20 cellular contexts compared by ENCODE assay signal in genomic region chr12:32726286-32726685, GRCh38. TPM values are rescaled to one million over a fixed set of nuclear protein-coding genes. Genes with fewer than 3 reads are reported as not detected.
DNase-seq lines count a peak whose midpoint lies in the region; ATAC-seq, FAIRE-seq and TF ChIP-seq lines count a peak whose summit lies in the region.
"Had no signal": no experiment of that assay in that cellular context is flagged by ENCODE, and none has a peak within 500 bp of the region (broad histone marks: within the 10 kb centered on the region; RNA-seq: fewer than 3 reads in every experiment).

No MANE protein-coding gene starts in this region.

- H3K79me2 ChIP-seq in keratinocyte (ENCODE audit: control insufficient read depth, insufficient read depth, low read length) = peaks cover 10% of the 10 kb centered on the region

- no peak overlapping the region for H3K4me2 ChIP-seq in keratinocyte (ENCODE audit: control insufficient read depth, extremely low read depth, insufficient read depth, low read depth, low read length)
- H3K4me2 ChIP-seq: BLaER1 had no signal

- H3K27ac ChIP-seq in keratinocyte (ENCODE audit: control insufficient read depth, insufficient read depth, low read length) = no peak overlapping the region
- no peak overlapping the region for H3K27ac ChIP-seq in uterus
- H3K27ac ChIP-seq: BLaER1, HL-60 had no signal

- H3K9me1 ChIP-seq in keratinocyte (ENCODE audit: control insufficient read depth, extremely low read depth, insufficient read depth, low read length) = no peaks in the 10 kb centered on the region

- H3K9ac ChIP-seq in keratinocyte (ENCODE audit: control insufficient read depth, extremely low read depth, insufficient read depth, low read length) = no peak overlapping the region
- H3K9ac ChIP-seq: BLaER1 had no signal

- no peak for TF ChIP-seq POLR2A in uterus (IDR thresholded peaks at IDR 0.05)

- H3K36me3 ChIP-seq in keratinocyte (ENCODE audit: control insufficient read depth in 2 of 2, extremely low read depth in 1 of 2, insufficient read depth in 2 of 2, low read length in 2 of 2) (peaks cover 10 to 25% of the 10 kb centered on the region in 2 experiments), uterus (no peaks in the 10 kb centered on the region)

- no peaks in the 10 kb centered on the region for H4K20me1 ChIP-seq in keratinocyte (ENCODE audit: control insufficient read depth, extremely low read depth, insufficient read depth, low read length)
- H4K20me1 ChIP-seq: BLaER1 had no signal

- H3K4me1 ChIP-seq in keratinocyte (ENCODE audit: control insufficient read depth, extremely low read depth, insufficient read depth, low read length) (peaks cover 3% of the 10 kb centered on the region), uterus (no peaks in the 10 kb centered on the region)
- H3K4me1 ChIP-seq: BLaER1, HAP-1 had no signal

- H3K4me1 Mint-ChIP-seq in activated T-cell treated with anti-CD3 and anti-CD28 coated beads, Interleukin-2, amount 50 U/mL, for 24 hours (ENCODE audit: low read depth) = peaks cover 6% of the 10 kb centered on the region
- H3K4me1 Mint-ChIP-seq in Calu3 (ENCODE audit: low read depth, unreplicated experiment) (no peaks in the 10 kb centered on the region), T-helper 17 cell (peaks cover 8% of the 10 kb centered on the region)

- peaks cover 79% of the 10 kb centered on the region for H3K36me3 Mint-ChIP-seq in activated T-cell treated with anti-CD3 and anti-CD28 coated beads, Interleukin-2, amount 50 U/mL, for 24 hours (ENCODE audit: low read depth)
- H3K36me3 Mint-ChIP-seq in Calu3 (ENCODE audit: insufficient read depth, unreplicated experiment) (peaks cover 24% of the 10 kb centered on the region), T-helper 17 cell (ENCODE audit: low read depth) (peaks cover 7% of the 10 kb centered on the region)

- no peak for DNase-seq in activated T-cell treated with anti-CD3 and anti-CD28 coated beads, Interleukin-2, amount 50 U/mL, for 24 hours
- no peak for DNase-seq in activated T-cell treated with anti-CD3 and anti-CD28 coated beads, Interleukin-2, amount 50 U/mL, for 1 hour
- DNase-seq in Calu3 = no peak
- DNase-seq in T-helper 17 cell = no peak
- no peak for DNase-seq in keratinocyte (ENCODE audit: low read depth, low spot score)
- no peak for DNase-seq in uterus
- no peak for DNase-seq in DMS53 (lab: John Stamatoyannopoulos, UW)
- DNase-seq: 8988T; AML-193; CD8-positive, alpha-beta memory T cell; DMS79 treated with DMSO at 0.1 percent for 48 hours; EL; HFFc6 had no signal

- BruUV-seq in Calu3 (replicated peaks; lab: Mats Ljungman, UMichigan) = no TSS peak

- H3K27me3 Mint-ChIP-seq in activated T-cell treated with anti-CD3 and anti-CD28 coated beads, Interleukin-2, amount 50 U/mL, for 24 hours = no peaks in the 10 kb centered on the region
- H3K27me3 Mint-ChIP-seq in Calu3 (ENCODE audit: unreplicated experiment) (no peaks in the 10 kb centered on the region), T-helper 17 cell (no peaks in the 10 kb centered on the region)
- H3K27me3 Mint-ChIP-seq: CD8-positive, alpha-beta memory T cell had no signal

- H3K27ac Mint-ChIP-seq in activated T-cell treated with anti-CD3 and anti-CD28 coated beads, Interleukin-2, amount 50 U/mL, for 24 hours = peak overlapping the region; percentile 6
- peak overlapping the region; percentile 40 for H3K27ac Mint-ChIP-seq in Calu3 (ENCODE audit: unreplicated experiment)
- H3K27ac Mint-ChIP-seq in T-helper 17 cell = peak overlapping the region; percentile 86
- H3K27ac Mint-ChIP-seq: HFFc6 had no signal

- H2AFZ ChIP-seq in keratinocyte (ENCODE audit: control insufficient read depth, low read length) = no peak overlapping the region

- ATAC-seq in T-helper 17 cell = no peak
- ATAC-seq in HG03354 (IDR thresholded peaks at IDR 0.05; ENCODE audit: poor library complexity, severe bottlenecking, unreplicated experiment) = no peak

- FAIRE-seq in keratinocyte (lab: Jason Lieb, UNC) = peak; percentile 62
- FAIRE-seq: G401.6, GM12892, H1 had no signal

- CTCF ChIA-PET in Calu3 (lab: Charles Lee) = no interaction called here

- H3K4me3 ChIP-seq in keratinocyte (ENCODE audit: control insufficient read depth in 2 of 3, extremely low read depth in 1 of 3, insufficient read depth in 2 of 3, low read depth in 1 of 3, low read length in 3 of 3) (no peak overlapping the region), uterus (no peak overlapping the region)
- H3K4me3 ChIP-seq: BLaER1, HAP-1 had no signal

- intact Hi-C loops in Calu3 (cut with micrococcal nuclease; ENCODE audit: unreplicated experiment) = no loop called here
- intact Hi-C loops in uterus (cut with DNase I; ENCODE audit: low total_unique reads) = no loop called here

- H3K9me3 ChIP-seq in T-helper 17 cell (ENCODE audit: control insufficient read depth, low read length, poor library complexity, severe bottlenecking) = no peaks in the 10 kb centered on the region
- H3K9me3 ChIP-seq in keratinocyte (ENCODE audit: control insufficient read depth, low read depth, low read length) = no peaks in the 10 kb centered on the region
- no peaks in the 10 kb centered on the region for H3K9me3 ChIP-seq in uterus
- H3K9me3 ChIP-seq: BLaER1, HAP-1 had no signal

- H3K27me3 ChIP-seq in keratinocyte (ENCODE audit: control insufficient read depth, extremely low read depth, insufficient read depth, low read length) = no peaks in the 10 kb centered on the region
- H3K27me3 ChIP-seq in uterus = no peaks in the 10 kb centered on the region
- H3K27me3 ChIP-seq: BLaER1 had no signal

- dilution Hi-C loops in keratinocyte (cut with MboI; ENCODE audit: extremely low pct_ligation_motif_present, low sequenced_read_pairs) = no loop called here

- no peak overlapping the region for H3K4me3 Mint-ChIP-seq in activated T-cell treated with anti-CD3 and anti-CD28 coated beads, Interleukin-2, amount 50 U/mL, for 24 hours
- H3K4me3 Mint-ChIP-seq in Calu3 (ENCODE audit: low read depth, unreplicated experiment) (no peak overlapping the region), T-helper 17 cell (no peak overlapping the region)
- H3K4me3 Mint-ChIP-seq: CD8-positive, alpha-beta memory T cell; HFFc6 had no signal

- no peaks in the 10 kb centered on the region for H3K9me3 Mint-ChIP-seq in activated T-cell treated with anti-CD3 and anti-CD28 coated beads, Interleukin-2, amount 50 U/mL, for 24 hours
- H3K9me3 Mint-ChIP-seq in Calu3 (ENCODE audit: low read depth, unreplicated experiment) = no peaks in the 10 kb centered on the region
- H3K9me3 Mint-ChIP-seq: CD8-positive, alpha-beta memory T cell; HFFc6 had no signal

- TF ChIP-seq CTCF in Calu3 (IDR thresholded peaks at IDR 0.05; ENCODE audit: unreplicated experiment) = no peak
- no peak for TF ChIP-seq CTCF in keratinocyte (optimal IDR thresholded peaks at IDR 0.05 in 1 of 3, IDR thresholded peaks at IDR 0.05 in 1 of 3, conservative IDR thresholded peaks at IDR 0.05 in 1 of 3; ENCODE audit: extremely low read depth in 1 of 3, insufficient read depth in 2 of 3, low read length in 3 of 3)
- no peak for TF ChIP-seq CTCF in uterus (IDR thresholded peaks at IDR 0.05)

RNA-seq across cellular contexts. Expression of gene YARS2, which starts 29.4 kb away (rescaled TPM):
- total RNA-seq in Calu3 (2022) (22.7 and 28.9 TPM in 2 replicates), T-helper 17 cell (10 to 100 TPM; 15.1 to 18.1 TPM), uterus (10 to 100 TPM; 14.3 to 40.0 (median 15.2) TPM)
- 28.4 to 46.8 TPM (median 31.1 TPM) in 3 replicates for polyA plus RNA-seq in keratinocyte
- 19.2 TPM for polyA plus RNA-seq in keratinocyte (2011; ENCODE audit: low read depth)
- 17.3 and 37.0 TPM in 2 replicates for polyA plus RNA-seq in keratinocyte (2011; cell fraction: cytosol; rRNA removed)
- 26.0 and 29.1 TPM in 2 replicates for polyA plus RNA-seq in keratinocyte (2011; cell fraction: nucleus; rRNA removed)
- polyA plus RNA-seq in keratinocyte (2012; ENCODE audit: low replicate concordance) = 22.7 and 34.9 TPM in 2 replicates
- polyA minus RNA-seq in keratinocyte = 14.1 to 17.7 TPM (median 16.8 TPM) in 3 replicates
- 19.4 TPM for polyA minus RNA-seq in keratinocyte (2011; cell fraction: cytosol; rRNA and poly(A)+ RNA removed)
- 19.8 and 24.0 TPM in 2 replicates for polyA minus RNA-seq in keratinocyte (2011; cell fraction: nucleus; rRNA and poly(A)+ RNA removed)

RNA-seq across cellular contexts. Expression of gene DNM1L, which starts 47.2 kb away (rescaled TPM):
- total RNA-seq in Calu3 (2022) (74.6 and 77.3 TPM in 2 replicates), T-helper 17 cell (10 to 100 TPM; 69.5 to 82.8 TPM), uterus (100 to 1,000 TPM in 1 of 4 donors, 10 to 100 TPM in 3; 32.3 to 122 (median 62.2) TPM)
- 64.8 to 115 TPM (median 89.5 TPM) in 3 replicates for polyA plus RNA-seq in keratinocyte
- 65.1 TPM for polyA plus RNA-seq in keratinocyte (2011; ENCODE audit: low read depth)
- polyA plus RNA-seq in keratinocyte (2011; cell fraction: cytosol; rRNA removed) = 51.7 and 83.9 TPM in 2 replicates
- polyA plus RNA-seq in keratinocyte (2011; cell fraction: nucleus; rRNA removed) = 108 and 137 TPM in 2 replicates
- polyA plus RNA-seq in keratinocyte (2012; ENCODE audit: low replicate concordance) = 37.4 and 85.2 TPM in 2 replicates
- 84.1 to 115 TPM (median 90.5 TPM) in 3 replicates for polyA minus RNA-seq in keratinocyte
- polyA minus RNA-seq in keratinocyte (2011; cell fraction: cytosol; rRNA and poly(A)+ RNA removed) = 57.4 TPM
- 80.5 and 124 TPM in 2 replicates for polyA minus RNA-seq in keratinocyte (2011; cell fraction: nucleus; rRNA and poly(A)+ RNA removed)

Comparison
In these comparisons a context has a peak if more than half of its experiments do, and no peak if none do; other contexts are left out.
1. H3K27ac Mint-ChIP-seq: peak in every context shown above with its lines; median percentile 86 in T-helper 17 cell; 40 in Calu3; 6 in activated T-cell treated with anti-CD3 and anti-CD28 coated beads, Interleukin-2, amount 50 U/mL, for 24 hours.